In genomic region chr2:24175631-24176030, GRCh38 we compare ENCODE assay signal across 28 cellular contexts. TPM values are rescaled to one million over a fixed set of nuclear protein-coding genes. Genes with fewer than 3 reads are reported as not detected.
DNase-seq lines count a peak whose midpoint lies in the region; ATAC-seq, FAIRE-seq and TF ChIP-seq lines count a peak whose summit lies in the region.
"Had no signal": no experiment of that assay in that cellular context is flagged by ENCODE, and none has a peak within 500 bp of the region (broad histone marks: within the 10 kb centered on the region; RNA-seq: fewer than 3 reads in every experiment).

No MANE protein-coding gene starts in this region.

- H3K9me3 ChIP-seq in mammary epithelial cell (replicated peaks; ENCODE audit: insufficient read depth, low read length) (no peaks in the 10 kb centered on the region), thymus (ENCODE audit: control insufficient read depth) (no peaks in the 10 kb centered on the region)
- H3K9me3 ChIP-seq: prostate gland had no signal

- H3K79me2 ChIP-seq in mammary epithelial cell (ENCODE audit: insufficient read depth, low read length): no peaks in the 10 kb centered on the region

- H3K4me3 ChIP-seq in mammary epithelial cell (replicated peaks in 1 of 3; ENCODE audit: insufficient read depth in 1 of 3, low read depth in 2 of 3, low read length in 3 of 3) (peak overlapping the region; percentile 17 to 42 (median 34)), foreskin fibroblast (ENCODE audit: low read depth in 1 of 2, low read length in 2 of 2) (peak overlapping the region; percentile 24 to 38), thymus (ENCODE audit: low read length) (no peak overlapping the region)
- H3K4me3 ChIP-seq: neural progenitor cell had no signal

- no peak overlapping the region for H3K9ac ChIP-seq in mammary epithelial cell (ENCODE audit: insufficient read depth, low read length)
- H3K9ac ChIP-seq: neural progenitor cell had no signal

- DNase-seq in left cardiac atrium (no peak), left ventricle myocardium superior (no peak), mammary epithelial cell (peak; percentile 18), foreskin fibroblast (peak in 1 of 2 donors; percentile 32), GM13977 (ENCODE audit: low spot score) (no peak), HTR-8/SVneo (ENCODE audit: insufficient read length, low spot score) (no peak)
- DNase-seq: activated CD8-positive, alpha-beta memory T cell treated with anti-CD3 and anti-CD28 coated beads, Interleukin-2, amount 50 U/mL, for 48 hours; activated naive CD8-positive, alpha-beta T cell treated with anti-CD3 and anti-CD28 coated beads, Interleukin-2, amount 50 U/mL, for 24 hours; CD4-positive, CD25-positive, alpha-beta regulatory T cell; KBM-7; NCI-H2029; NCI-H226; OCI-M1; SHP77 treated with DMSO at 0.1 percent for 48 hours; stimulated activated naive CD8-positive, alpha-beta T cell treated with anti-CD3 and anti-CD28 coated beads, Interleukin-15, Interleukin-2, amounts not matched to agents 100 U/mL and 50 U/mL, for 24 hours had no signal

- peaks cover 6% of the 10 kb centered on the region for H3K4me1 ChIP-seq in mammary epithelial cell (ENCODE audit: insufficient read depth, low read length)
- no peaks in the 10 kb centered on the region for H3K4me1 ChIP-seq in thymus (ENCODE audit: control insufficient read depth, insufficient read depth, low read length)
- H3K4me1 ChIP-seq: neural progenitor cell, prostate gland had no signal

- TF ChIP-seq CTCF in mammary epithelial cell (conservative IDR thresholded peaks at IDR 0.05 in 1 of 2, IDR thresholded peaks at IDR 0.05 in 1 of 2; ENCODE audit: extremely low read depth in 1 of 2, insufficient read depth in 1 of 2, low read depth in 1 of 2, low read length in 2 of 2): peak in 1 of 2 donors; percentile 9
- TF ChIP-seq CTCF in foreskin fibroblast (IDR thresholded peaks at IDR 0.05; ENCODE audit: low read depth, low read length): no peak
- no peak for TF ChIP-seq CTCF in GM13977 (IDR thresholded peaks at IDR 0.05; ENCODE audit: extremely low read depth, insufficient read depth, missing control alignments)

- dilution Hi-C loops in mammary epithelial cell (cut with HindIII; ENCODE audit: low sequenced_read_pairs): no loop called here

- CTCF ChIA-PET in mammary epithelial cell (lab: Charles Lee; ENCODE audit: low non-redundant PET): no interaction called here

- peak; percentile 41 to 67 for ATAC-seq in left cardiac atrium
- no peak for ATAC-seq in left ventricle myocardium superior
- no peak for ATAC-seq in HG03025 (IDR thresholded peaks at IDR 0.05; ENCODE audit: low FRiP score, unreplicated experiment)
- ATAC-seq: activated naive CD8-positive, alpha-beta T cell treated with anti-CD3 and anti-CD28 coated beads, Interleukin-2, amount 50 U/mL, for 24 hours; left lobe of liver; stimulated activated naive CD8-positive, alpha-beta T cell treated with anti-CD3 and anti-CD28 coated beads, Interleukin-15, Interleukin-2, amounts not matched to agents 100 U/mL and 50 U/mL, for 24 hours had no signal

- WGBS in mammary epithelial cell (ENCODE audit: low coverage, missing lambda C conversion rate): 11% methylated on average over 15 of the region's 16 CpGs
- 92% methylated on average over 16 of the region's 16 CpGs for WGBS in thymus

- no peak overlapping the region for H3K27ac ChIP-seq in mammary epithelial cell (ENCODE audit: insufficient read depth, low read depth, low read length)
- H3K27ac ChIP-seq in thymus (ENCODE audit: low read depth): peak overlapping the region; percentile 18
- H3K27ac ChIP-seq: HL-60, neural progenitor cell, prostate gland had no signal

- peak overlapping the region; percentile 88 for H2AFZ ChIP-seq in mammary epithelial cell (ENCODE audit: low read depth, low read length)
- H2AFZ ChIP-seq: neural progenitor cell had no signal

- in situ Hi-C loops in mammary epithelial cell (cut with MboI; ENCODE audit: low sequenced_read_pairs in 2 of 2) (no loop called here), GM13977 (cut with MboI; ENCODE audit: low pct_unique_long_range_greater_than_20kb, low sequenced_read_pairs, unreplicated experiment) (no loop called here)

- H3K27me3 ChIP-seq in mammary epithelial cell (ENCODE audit: insufficient read depth, low read length) (no peaks in the 10 kb centered on the region), thymus (ENCODE audit: control insufficient read depth, insufficient read depth) (no peaks in the 10 kb centered on the region)
- H3K27me3 ChIP-seq: neural progenitor cell had no signal

- H3K36me3 ChIP-seq in mammary epithelial cell (ENCODE audit: insufficient read depth, low read length) (no peaks in the 10 kb centered on the region), thymus (ENCODE audit: control insufficient read depth, insufficient read depth) (no peaks in the 10 kb centered on the region)
- H3K36me3 ChIP-seq: neural progenitor cell, prostate gland had no signal

- FAIRE-seq in HTR-8/SVneo (lab: Jason Lieb, UNC): no peak
- FAIRE-seq: A204.1, GM12891, GM19239 had no signal

- H4K20me1 ChIP-seq in mammary epithelial cell (ENCODE audit: insufficient read depth, low read length): no peaks in the 10 kb centered on the region

- intact Hi-C loops in left cardiac atrium (cut with DNase I): no loop called here
- intact Hi-C loops in left ventricle myocardium superior (cut with micrococcal nuclease): no loop called here
- intact Hi-C loops in mammary epithelial cell (cut with micrococcal nuclease): no loop called here

- peak overlapping the region; percentile 65 for H3K4me2 ChIP-seq in mammary epithelial cell (ENCODE audit: insufficient read depth, low read depth, low read length)
- H3K4me2 ChIP-seq: neural progenitor cell had no signal

- BruUV-seq in mammary epithelial cell (replicated peaks; lab: Mats Ljungman, UMichigan): no TSS peak

RNA-seq across cellular contexts. Expression of gene FAM228A, which starts 0.8 kb away (rescaled TPM):
- total RNA-seq in left cardiac atrium: 1 to 10 TPM in 1 of 2 donors, under 1 TPM in 1; 0.77 to 1.2 TPM
- 0.15 TPM for total RNA-seq in left ventricle myocardium superior
- not detected for total RNA-seq in mammary epithelial cell
- not detected for polyA plus RNA-seq in mammary epithelial cell
- polyA minus RNA-seq in mammary epithelial cell: not detected
- polyA plus RNA-seq in thymus: 0.96 TPM
- total RNA-seq: CD4-positive, CD25-positive, alpha-beta regulatory T cell; epithelial cell of proximal tubule; T-helper 1 cell treated with Interleukin-12 subunit alpha and Interleukin-12 subunit beta and Interleukin-4 antibody, amounts not matched to agents 30 ng/mL and 1 ng/mL, for 36 hours had no signal
- polyA plus RNA-seq: CD4-positive, CD25-positive, alpha-beta regulatory T cell had no signal

RNA-seq across cellular contexts. Expression of gene FAM228B, which starts 52.4 kb away (rescaled TPM):
- total RNA-seq in left cardiac atrium (10 to 100 TPM; 37.0 to 45.2 TPM), left ventricle myocardium superior (27.3 TPM), mammary epithelial cell (1 to 10 TPM; 4.1 to 6.5 TPM)
- polyA plus RNA-seq in mammary epithelial cell (1.4 TPM), thymus (31.5 TPM)
- not detected for polyA minus RNA-seq in mammary epithelial cell

RNA-seq across cellular contexts. Expression of gene PFN4, which starts 52.5 kb away (rescaled TPM):
- total RNA-seq in left cardiac atrium (1 to 10 TPM in 1 of 2 donors, under 1 TPM in 1; 0.52 to 1.1 TPM), left ventricle myocardium superior (0.62 TPM), mammary epithelial cell (under 1 TPM; 0.33 to 0.92 TPM)
- polyA plus RNA-seq in mammary epithelial cell (0.42 TPM), thymus (1.3 TPM)
- not detected for polyA minus RNA-seq in mammary epithelial cell
- total RNA-seq: CD4-positive, CD25-positive, alpha-beta regulatory T cell; epithelial cell of proximal tubule; mononuclear cell; skeletal muscle tissue; T-helper 1 cell treated with Interleukin-12 subunit alpha and Interleukin-12 subunit beta and Interleukin-4 antibody, amounts not matched to agents 30 ng/mL and 1 ng/mL, for 36 hours had no signal
- polyA plus RNA-seq: CD4-positive, CD25-positive, alpha-beta regulatory T cell had no signal

Comparison
In these comparisons a context has a peak if more than half of its experiments do, and no peak if none do; other contexts are left out.
1. ATAC-seq: peak in left cardiac atrium (2 of 2); none in left ventricle myocardium superior (single experiment) and HG03025 (single experiment).